In the genomic region with DNA sequence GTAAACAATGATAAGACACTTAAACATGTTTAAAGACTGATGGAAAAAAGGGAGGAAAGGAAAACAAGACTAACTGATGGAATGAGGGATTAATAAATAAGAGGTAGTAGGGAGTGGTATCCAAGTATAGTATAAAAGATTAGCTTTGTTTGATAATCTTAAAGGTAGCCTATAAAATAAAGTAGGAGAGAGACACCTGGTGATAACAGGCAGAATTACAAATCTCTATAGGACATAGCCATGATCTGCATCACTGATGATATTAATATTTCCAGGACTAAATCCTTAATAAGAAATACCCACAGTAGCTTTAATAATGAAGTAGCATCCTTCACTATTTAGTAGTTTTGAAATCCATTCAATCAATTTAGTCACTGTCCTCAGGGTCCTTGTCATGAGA, we compare ENCODE assay signal across 8 cellular contexts. TPM values are rescaled to one million over a fixed set of nuclear protein-coding genes. Genes with fewer than 3 reads are reported as not detected.
DNase-seq lines count a peak whose midpoint lies in the region; ATAC-seq and TF ChIP-seq lines count a peak whose summit lies in the region.

No MANE protein-coding gene starts in this region.

- peak overlapping the region in 3 of 7 donors; percentile 14 to 80 (median 48) for H3K27ac Mint-ChIP-seq in CD4-positive, alpha-beta memory T cell
- no peak overlapping the region for H3K27ac Mint-ChIP-seq in T-helper 17 cell

- no peaks in the 10 kb centered on the region for H3K27me3 ChIP-seq in CD4-positive, alpha-beta memory T cell (ENCODE audit: insufficient read depth, low read length)
- no peaks in the 10 kb centered on the region for H3K27me3 ChIP-seq in heart right ventricle

- H3K4me3 ChIP-seq in CD4-positive, alpha-beta memory T cell (ENCODE audit: low read length in 2 of 2) = no peak overlapping the region
- H3K4me3 ChIP-seq in HFF-Myc (replicated peaks; ENCODE audit: low read depth, low read length) = no peak overlapping the region
- no peak overlapping the region for H3K4me3 ChIP-seq in heart right ventricle

- DNase-seq in CD4-positive, alpha-beta memory T cell = peak in 4 of 5 donors; percentile 42 to 49 (median 46)
- DNase-seq in HFF-Myc (ENCODE audit: extremely low read depth, low read depth) = peak; percentile 25
- no peak for DNase-seq in T-helper 17 cell
- no peak for DNase-seq in heart right ventricle
- DNase-seq in superior temporal gyrus (ENCODE audit: extremely low spot score) = peak; percentile 76
- DNase-seq in stimulated activated CD4-positive, alpha-beta T cell treated with anti-CD3 and anti-CD28 coated beads, Interleukin-2, amount 100 ng/mL, for 24 hours = no peak

- peaks cover 0 to 1% (median 0%) of the 10 kb centered on the region in 8 donors for H3K9me3 Mint-ChIP-seq in CD4-positive, alpha-beta memory T cell

- no peaks in the 10 kb centered on the region for H3K27me3 Mint-ChIP-seq in CD4-positive, alpha-beta memory T cell
- no peaks in the 10 kb centered on the region for H3K27me3 Mint-ChIP-seq in T-helper 17 cell

- peaks cover 16 to 31% (median 18%) of the 10 kb centered on the region in 4 donors for H3K4me1 Mint-ChIP-seq in CD4-positive, alpha-beta memory T cell
- H3K4me1 Mint-ChIP-seq in T-helper 17 cell = peaks cover 31% of the 10 kb centered on the region

- no peaks in the 10 kb centered on the region for H3K36me3 Mint-ChIP-seq in CD4-positive, alpha-beta memory T cell
- peaks cover 2% of the 10 kb centered on the region for H3K36me3 Mint-ChIP-seq in T-helper 17 cell (ENCODE audit: low read depth)

- H3K4me3 Mint-ChIP-seq in CD4-positive, alpha-beta memory T cell = no peak overlapping the region
- H3K4me3 Mint-ChIP-seq in T-helper 17 cell = no peak overlapping the region

- intact Hi-C loops in CD4-positive, alpha-beta memory T cell (cut with micrococcal nuclease) = loop anchor here (1.0 kb wide), 3 partner anchors 72 to 597 kb away; a partner anchor contains a TSS
- intact Hi-C loops in heart right ventricle (cut with DNase I) = loop anchor here in 7 of 10 donors (1.0 to 10.0 kb wide), 4 partner anchors 68 to 256 kb away; a partner anchor contains a TSS

- POLR2A ChIA-PET in CD4-positive, alpha-beta memory T cell (lab: Charles Lee; ENCODE audit: partially characterized antibody) = interaction anchor here (0.6 to 3.3 kb wide), 8 partner anchors 21 to 110 kb away, joined by 3 to 29 read pairs (median 5); a partner anchor contains a TSS

- ATAC-seq in T-helper 17 cell (peak; percentile 83), heart right ventricle (peak in 6 of 8 donors; percentile 47 to 72 (median 60)), GM21786 (IDR thresholded peaks at IDR 0.05; ENCODE audit: unreplicated experiment) (no peak), HG03565 (IDR thresholded peaks at IDR 0.05; ENCODE audit: unreplicated experiment) (no peak)

- peaks cover 21% of the 10 kb centered on the region for H3K4me1 ChIP-seq in CD4-positive, alpha-beta memory T cell (ENCODE audit: insufficient read depth, low read length)
- H3K4me1 ChIP-seq in heart right ventricle = no peaks in the 10 kb centered on the region

- CTCF ChIA-PET in CD4-positive, alpha-beta memory T cell (lab: Charles Lee; ENCODE audit: partially characterized antibody) = interaction anchor here (0.6 to 11.7 kb wide), 30 partner anchors 8 to 237 kb away, joined by 3 to 286 read pairs (median 5); a partner anchor contains a TSS

- H3K36me3 ChIP-seq in CD4-positive, alpha-beta memory T cell (ENCODE audit: insufficient read depth, low read length) = no peaks in the 10 kb centered on the region
- H3K36me3 ChIP-seq in heart right ventricle = peaks cover 0 to 9% (median 0%) of the 10 kb centered on the region in 9 donors

- TF ChIP-seq CTCF in HFF-Myc (IDR thresholded peaks at IDR 0.05; ENCODE audit: low read depth, low read length, missing control alignments) (peak; percentile 18), heart right ventricle (IDR thresholded peaks at IDR 0.05) (peak; percentile 28 to 81 (median 63))

- H3K27ac ChIP-seq in CD4-positive, alpha-beta memory T cell (ENCODE audit: low read depth, low read length) = no peak overlapping the region
- no peak overlapping the region for H3K27ac ChIP-seq in heart right ventricle

- H3K9me3 ChIP-seq in CD4-positive, alpha-beta memory T cell (ENCODE audit: control insufficient read depth in 1 of 2, low read length in 2 of 2) = no peaks in the 10 kb centered on the region
- H3K9me3 ChIP-seq in T-helper 17 cell (ENCODE audit: control insufficient read depth, low read length, poor library complexity, severe bottlenecking) = no peaks in the 10 kb centered on the region
- no peaks in the 10 kb centered on the region for H3K9me3 ChIP-seq in heart right ventricle

RNA-seq across cellular contexts. Expression of a gene that starts 30.4 kb away (rescaled TPM):
- not detected for total RNA-seq in CD4-positive, alpha-beta memory T cell
- not detected for polyA plus RNA-seq in CD4-positive, alpha-beta memory T cell
- total RNA-seq in T-helper 17 cell (under 1 TPM in 1 of 2 donors, not detected in 1; 0.12 TPM), heart right ventricle (1 to 10 TPM in 1 of 10 donors, under 1 TPM in 4, not detected in 5; 0.07 to 5.1 (median 0.49) TPM)
- under 1 TPM; 0.07 to 0.22 TPM for polyA plus RNA-seq in heart right ventricle

RNA-seq across cellular contexts. Expression of a gene that starts 31.9 kb away (rescaled TPM):
- 10 to 100 TPM; 46.3 to 51.1 TPM for total RNA-seq in CD4-positive, alpha-beta memory T cell
- polyA plus RNA-seq in CD4-positive, alpha-beta memory T cell = 10 to 100 TPM; 88.6 to 98.1 TPM
- total RNA-seq in T-helper 17 cell (10 to 100 TPM; 38.7 to 49.8 TPM), heart right ventricle (100 to 1,000 TPM; 119 to 302 (median 168) TPM)
- polyA plus RNA-seq in heart right ventricle = 100 to 1,000 TPM; 288 to 308 TPM

Comparison
In these comparisons a context has a peak if more than half of its experiments do, and no peak if none do; other contexts are left out.
1. DNase-seq: peak in CD4-positive, alpha-beta memory T cell (4 of 5), HFF-Myc (single experiment) and superior temporal gyrus (single experiment); none in T-helper 17 cell (0 of 3), heart right ventricle (0 of 2) and stimulated activated CD4-positive, alpha-beta T cell treated with anti-CD3 and anti-CD28 coated beads, Interleukin-2, amount 100 ng/mL, for 24 hours (0 of 2).
2. ATAC-seq: peak in T-helper 17 cell (single experiment) and heart right ventricle (6 of 8); none in GM21786 (single experiment) and HG03565 (single experiment).